Comparison of ENCODE assay signal across 19 cellular contexts in genomic region chr12:84361651-84362551, GRCh38.
A peak's percentile ranks its signal among the peaks of the same experiment; 100 is the strongest.
DNase-seq lines count a peak whose midpoint lies in the region; ATAC-seq and TF ChIP-seq lines count a peak whose summit lies in the region.
"Had no signal": no experiment of that assay in that cellular context is flagged by ENCODE, and none has a peak within 500 bp of the region (broad histone marks: within the 10 kb centered on the region; RNA-seq: fewer than 3 reads in every experiment).

No MANE protein-coding gene starts in this region.

- intact Hi-C loops in lower lobe of right lung (cut with DNase I), result no loop called here
- intact Hi-C loops in sciatic nerve (cut with DNase I), result no loop called here

- ATAC-seq in lower lobe of right lung (peak; percentile 37 to 45), sciatic nerve (peak; percentile 22)

- no peaks in the 10 kb centered on the region for H3K27me3 ChIP-seq in H7 (ENCODE audit: control insufficient read depth, insufficient read depth, low read length)
- H3K27me3 ChIP-seq in lower lobe of right lung (ENCODE audit: low read depth), result no peaks in the 10 kb centered on the region
- H3K27me3 ChIP-seq: SJCRH30 had no signal

- no peaks in the 10 kb centered on the region for H3K36me3 ChIP-seq in H7 (replicated peaks; ENCODE audit: control insufficient read depth, insufficient read depth, low read length)
- no peaks in the 10 kb centered on the region for H3K36me3 ChIP-seq in lower lobe of right lung
- H3K36me3 ChIP-seq: SJCRH30 had no signal

- H3K9me3 ChIP-seq in lower lobe of right lung, result no peaks in the 10 kb centered on the region
- H3K9me3 ChIP-seq: SJCRH30 had no signal

- H3K4me1 ChIP-seq in lower lobe of right lung, result no peaks in the 10 kb centered on the region
- H3K4me1 ChIP-seq: SJCRH30 had no signal

- no peak for TF ChIP-seq CTCF in lower lobe of right lung (IDR thresholded peaks at IDR 0.05)

- no peak overlapping the region for H3K27ac ChIP-seq in lower lobe of right lung
- H3K27ac ChIP-seq: SJCRH30 had no signal

- DNase-seq in D341Med (ENCODE audit: low spot score) (peak; percentile 45), H7 (peak; percentile 4), lower lobe of right lung (no peak), sciatic nerve (ENCODE audit: low spot score) (no peak), cortex of kidney (lab: John Stamatoyannopoulos, UW) (no peak), DMS79 (lab: John Stamatoyannopoulos, UW) (no peak), iPS-NIHi7 (ENCODE audit: extremely low spot score) (no peak)
- DNase-seq: CD4-positive, CD25-positive, alpha-beta regulatory T cell; COR-L47; DMS153; KG1; NCI-H1092 treated with DMSO at 0.1 percent for 48 hours; NCI-H1436 treated with DMSO at 0.1 percent for 48 hours; NCI-H2029; NCI-H2227 treated with DMSO at 0.1 percent for 48 hours; NCI-H510A treated with DMSO at 0.1 percent for 48 hours; NCI-H748 treated with DMSO at 0.1 percent for 48 hours; NK-92 treated with Interleukin-12 subunit alpha and Interleukin-12 subunit beta, amount 100 ng/mL, for 24 hours; SJCRH30 had no signal

- H3K4me3 ChIP-seq in H7 (ENCODE audit: insufficient read depth, low read depth, low read length) (no peak overlapping the region), lower lobe of right lung (no peak overlapping the region)
- H3K4me3 ChIP-seq: SJCRH30 had no signal

Comparison
In these comparisons a context has a peak if more than half of its experiments do, and no peak if none do; other contexts are left out.
1. DNase-seq: peak in D341Med (single experiment) and H7 (single experiment); none in lower lobe of right lung (single experiment), sciatic nerve (single experiment), cortex of kidney (single experiment), DMS79 (single experiment) and iPS-NIHi7 (single experiment).